In genomic region chr2:41145066-41145465, GRCh38 we compare ENCODE assay signal across 1 cellular context.
TF ChIP-seq lines count a peak whose summit lies in the region.

No MANE protein-coding gene starts in this region.

TF ChIP-seq in GM23338, 12 proteins besides CTCF, POLR2A, EP300 and RAD21 (continued from another document):
- TF ChIP-seq ZNF462 (CRISPR knock-in tag; IDR thresholded peaks at IDR 0.05) (no peak), ETS1 (IDR thresholded peaks at IDR 0.05) (no peak), ZNF114 (CRISPR knock-in tag; IDR thresholded peaks at IDR 0.05) (no peak), EZH2phosphoT487 (IDR thresholded peaks at IDR 0.05; ENCODE audit: unreplicated experiment) (no peak), STAT1 (IDR thresholded peaks at IDR 0.05; ENCODE audit: unreplicated experiment) (no peak), ZNF331 (CRISPR knock-in tag; IDR thresholded peaks at IDR 0.05; ENCODE audit: low read depth) (no peak), POLR2AphosphoS5 (IDR thresholded peaks at IDR 0.05; ENCODE audit: low read depth) (no peak), NANOG (IDR thresholded peaks at IDR 0.05; ENCODE audit: borderline replicate concordance) (no peak), REST (IDR thresholded peaks at IDR 0.05; ENCODE audit: unreplicated experiment) (no peak), EZH2 (IDR thresholded peaks at IDR 0.05; ENCODE audit: low read depth, unreplicated experiment) (no peak), CREB1 (CRISPR knock-in tag; IDR thresholded peaks at IDR 0.05; ENCODE audit: low read depth) (no peak)
